In the genomic region with DNA sequence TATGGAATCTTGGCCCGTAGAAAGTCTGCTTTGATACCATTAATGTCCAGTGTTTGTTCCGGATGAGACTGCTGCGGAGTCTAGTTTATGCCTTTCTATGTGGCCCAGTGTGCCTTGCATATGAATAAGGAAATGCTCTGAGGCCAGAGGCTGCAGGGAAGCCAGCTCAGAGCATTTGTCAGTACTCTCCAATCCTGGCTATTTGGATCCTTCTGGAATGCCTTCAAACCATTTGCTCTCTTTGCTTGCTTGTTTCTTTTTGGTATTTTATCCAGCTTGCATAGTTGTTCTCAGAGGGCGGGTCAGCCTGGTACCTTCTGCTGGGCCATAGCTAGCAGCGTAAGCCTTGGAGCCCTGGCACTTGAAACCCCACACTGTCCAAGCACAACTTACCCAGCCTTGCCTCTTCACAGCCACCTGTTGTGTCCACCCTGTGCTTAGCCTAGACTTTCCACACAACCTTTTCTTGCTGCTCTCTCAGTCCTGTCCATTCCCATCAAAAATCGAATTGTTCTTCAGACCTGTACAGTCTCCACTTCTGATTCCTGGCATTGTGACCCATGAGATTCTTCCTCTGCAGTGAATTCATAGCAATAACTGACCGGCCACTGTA, we compare ENCODE assay signal across 13 cellular contexts. TPM values are rescaled to one million over a fixed set of nuclear protein-coding genes. Genes with fewer than 3 reads are reported as not detected.
DNase-seq lines count a peak whose midpoint lies in the region; ATAC-seq and TF ChIP-seq lines count a peak whose summit lies in the region.
"Had no signal": no experiment of that assay in that cellular context is flagged by ENCODE, and none has a peak within 500 bp of the region (broad histone marks: within the 10 kb centered on the region; RNA-seq: fewer than 3 reads in every experiment).

No MANE protein-coding gene starts in this region.

- H3K9me3 Mint-ChIP-seq in T-helper 1 cell treated with Interleukin-12 subunit alpha and Interleukin-12 subunit beta and Interleukin-4 antibody, amounts not matched to agents 30 μg/mL and 1 μg/mL, for 36 hours: no peaks in the 10 kb centered on the region
- H3K9me3 Mint-ChIP-seq in brain (no peaks in the 10 kb centered on the region), progenitor cell of endocrine pancreas (ENCODE audit: low read depth) (no peaks in the 10 kb centered on the region)
- H3K9me3 Mint-ChIP-seq: HFFc6 had no signal

- H3K4me1 Mint-ChIP-seq in T-helper 1 cell treated with Interleukin-12 subunit alpha and Interleukin-12 subunit beta and Interleukin-4 antibody, amounts not matched to agents 30 μg/mL and 1 μg/mL, for 36 hours (ENCODE audit: low read depth): peaks cover 9% of the 10 kb centered on the region
- peaks cover 15% of the 10 kb centered on the region for H3K4me1 Mint-ChIP-seq in brain
- H3K4me1 Mint-ChIP-seq in progenitor cell of endocrine pancreas (ENCODE audit: low read depth): peaks cover 18% of the 10 kb centered on the region

- peak overlapping the region; percentile 42 for H3K27ac Mint-ChIP-seq in T-helper 1 cell treated with Interleukin-12 subunit alpha and Interleukin-12 subunit beta and Interleukin-4 antibody, amounts not matched to agents 30 μg/mL and 1 μg/mL, for 36 hours
- H3K27ac Mint-ChIP-seq in brain (peak overlapping the region in 4 of 5 experiments; percentile 34 to 85 (median 46)), progenitor cell of endocrine pancreas (peak overlapping the region; percentile 46)
- H3K27ac Mint-ChIP-seq: HFFc6 had no signal

- ATAC-seq in GM21737 (IDR thresholded peaks at IDR 0.05; ENCODE audit: unreplicated experiment): no peak

- no peaks in the 10 kb centered on the region for H3K27me3 Mint-ChIP-seq in T-helper 1 cell treated with Interleukin-12 subunit alpha and Interleukin-12 subunit beta and Interleukin-4 antibody, amounts not matched to agents 30 μg/mL and 1 μg/mL, for 36 hours (ENCODE audit: low read depth)
- no peaks in the 10 kb centered on the region for H3K27me3 Mint-ChIP-seq in brain
- no peaks in the 10 kb centered on the region for H3K27me3 Mint-ChIP-seq in progenitor cell of endocrine pancreas

- no peak overlapping the region for H3K4me3 Mint-ChIP-seq in T-helper 1 cell treated with Interleukin-12 subunit alpha and Interleukin-12 subunit beta and Interleukin-4 antibody, amounts not matched to agents 30 μg/mL and 1 μg/mL, for 36 hours
- H3K4me3 Mint-ChIP-seq in brain (peak overlapping the region in 2 of 5 experiments; percentile 19 to 32), progenitor cell of endocrine pancreas (ENCODE audit: low read depth) (no peak overlapping the region)
- H3K4me3 Mint-ChIP-seq: HFFc6 had no signal

- DNase-seq in T-helper 1 cell (no peak), islet precursor cell (peak; percentile 25), progenitor cell of endocrine pancreas (ENCODE audit: low spot score, unreplicated experiment) (no peak), globus pallidus (ENCODE audit: low spot score) (no peak), HCEC 1CT (no peak)
- DNase-seq: DMS53, HFFc6, NCI-H1092, NCI-H446, SHP77 had no signal

- TF ChIP-seq CTCF in brain (conservative IDR thresholded peaks at IDR 0.05): no peak
- no peak for TF ChIP-seq CTCF in progenitor cell of endocrine pancreas (IDR thresholded peaks at IDR 0.05; ENCODE audit: unreplicated experiment)

- H3K36me3 Mint-ChIP-seq in T-helper 1 cell treated with Interleukin-12 subunit alpha and Interleukin-12 subunit beta and Interleukin-4 antibody, amounts not matched to agents 30 μg/mL and 1 μg/mL, for 36 hours (ENCODE audit: low read depth): peaks cover 35% of the 10 kb centered on the region
- H3K36me3 Mint-ChIP-seq in brain (peaks cover 58% of the 10 kb centered on the region), progenitor cell of endocrine pancreas (ENCODE audit: insufficient read depth) (peaks cover 11% of the 10 kb centered on the region)

RNA-seq across cellular contexts. Expression of a gene that starts 20.5 kb away (rescaled TPM):
- polyA plus RNA-seq in brain (ENCODE audit: insufficient read depth, low read depth, low replicate concordance): 27.4 TPM
- total RNA-seq in progenitor cell of endocrine pancreas: 28.8 and 30.6 TPM in 2 replicates

RNA-seq across cellular contexts. Expression of a gene that starts 20.6 kb away (rescaled TPM):
- 58.8 TPM for polyA plus RNA-seq in brain (ENCODE audit: insufficient read depth, low read depth, low replicate concordance)
- 21.3 and 26.2 TPM in 2 replicates for total RNA-seq in progenitor cell of endocrine pancreas
